1 cellular context compared by ENCODE assay signal in genomic region chr13:113096052-113096744, GRCh38.
TF ChIP-seq lines count a peak whose summit lies in the region.

No MANE protein-coding gene starts in this region.

TF ChIP-seq in HepG2, 621 proteins besides CTCF, POLR2A, EP300 and RAD21:
- TF ChIP-seq AGO2 (optimal IDR thresholded peaks at IDR 0.05; ENCODE audit: low read depth, low read length), result peak; percentile 87
- no peak for TF ChIP-seq HINFP (CRISPR knock-in tag; IDR thresholded peaks at IDR 0.05; ENCODE audit: low read depth)
- TF ChIP-seq MAZ (IDR thresholded peaks at IDR 0.05; ENCODE audit: borderline replicate concordance, low read depth, low read length), result no peak
- no peak for TF ChIP-seq MAZ (CRISPR knock-in tag; IDR thresholded peaks at IDR 0.05; ENCODE audit: low read depth)
